ENCODE assay signal across 8 cellular contexts in genomic region chr7:43810195-43810941, GRCh38. TPM values are rescaled to one million over a fixed set of nuclear protein-coding genes. Genes with fewer than 3 reads are reported as not detected.
A peak's percentile ranks its signal among the peaks of the same experiment; 100 is the strongest.
DNase-seq lines count a peak whose midpoint lies in the region; ATAC-seq and TF ChIP-seq lines count a peak whose summit lies in the region.
"Not testable (repeated sequence)": the region's sequence is repeated elsewhere in the genome, so short reads cannot be mapped to it uniquely, and the experiment has no call there.

No MANE protein-coding gene starts in this region.

- not testable (repeated sequence) for H2AK5ac ChIP-seq in mesenchymal stem cell (ENCODE audit: low read length, severe bottlenecking)

- not testable (repeated sequence) for H3K14ac ChIP-seq in mesenchymal stem cell (ENCODE audit: low read length in 2 of 2)

- not testable (repeated sequence) for H4K91ac ChIP-seq in mesenchymal stem cell (ENCODE audit: low read length)

- not testable (repeated sequence) for H2BK120ac ChIP-seq in mesenchymal stem cell (ENCODE audit: low read depth, low read length)

- DNase-seq in CD1c-positive myeloid dendritic cell (ENCODE audit: extremely low spot score) (peak; percentile 7), GM23338 (ENCODE audit: low spot score) (peak; percentile 83), NCI-H526 (lab: John Stamatoyannopoulos, UW) (peak; percentile 31 to 74), T-helper 9 cell (peak; percentile 10), mesenchymal stem cell (peak; percentile 31)
- DNase-seq in activated T-cell treated with anti-CD3 and anti-CD28 coated beads, Interleukin-2, amount 50 U/mL, for 48 hours: peak; percentile 68 to 70
- not testable (repeated sequence) for DNase-seq in epithelial cell of esophagus (ENCODE audit: low read depth)
- DNase-seq in stimulated activated CD4-positive, alpha-beta T cell treated with anti-CD3 and anti-CD28 coated beads, TNF-alpha, amount 100 ng/mL, for 48 hours (ENCODE audit: low read depth in 3 of 3): peak in 2 of 3 donors; percentile 15

- not testable (repeated sequence) for H3K27me3 Mint-ChIP-seq in GM23338 (ENCODE audit: insufficient read depth, low read depth, poor library complexity)

- TF ChIP-seq CTCF in GM23338 (conservative IDR thresholded peaks at IDR 0.05; ENCODE audit: low read depth in 2 of 2) (peak; percentile 68), epithelial cell of esophagus (IDR thresholded peaks at IDR 0.05; ENCODE audit: insufficient read depth, low read depth, low read length, missing control alignments) (peak; percentile 16)

- H3K36me3 ChIP-seq in GM23338 (ENCODE audit: insufficient read depth): not testable (repeated sequence)
- peaks cover 24 to 44% of the 10 kb centered on the region in 2 experiments for H3K36me3 ChIP-seq in mesenchymal stem cell (ENCODE audit: control insufficient read depth in 1 of 2, insufficient read depth in 2 of 2, low read depth in 1 of 2, low read length in 2 of 2)

- not testable (repeated sequence) for H3K4ac ChIP-seq in mesenchymal stem cell (ENCODE audit: low read depth in 1 of 2, low read length in 2 of 2)

- not testable (repeated sequence) for H4K20me1 ChIP-seq in GM23338 (replicated peaks; ENCODE audit: insufficient read depth)

- not testable (repeated sequence) for H3K4me3 Mint-ChIP-seq in GM23338

- H2BK15ac ChIP-seq in mesenchymal stem cell (ENCODE audit: low read depth, poor library complexity, severe bottlenecking): not testable (repeated sequence)

- not testable (repeated sequence) for H3K9ac ChIP-seq in mesenchymal stem cell (ENCODE audit: low read length)

- peak; percentile 78 for ATAC-seq in GM23338

- not testable (repeated sequence) for H2AFZ ChIP-seq in GM23338; mesenchymal stem cell (ENCODE audit: low read depth, low read length)

- H3K23ac ChIP-seq in mesenchymal stem cell (ENCODE audit: low read length in 2 of 2): not testable (repeated sequence)

- not testable (repeated sequence) for H3K79me1 ChIP-seq in mesenchymal stem cell (replicated peaks; ENCODE audit: low read length, poor library complexity, severe bottlenecking)

- H2BK5ac ChIP-seq in mesenchymal stem cell (ENCODE audit: low read depth, low read length, poor library complexity, severe bottlenecking): not testable (repeated sequence)

- H3K4me3 ChIP-seq in GM23338; epithelial cell of esophagus (ENCODE audit: low read length); mesenchymal stem cell (ENCODE audit: insufficient read depth in 1 of 2, low read depth in 1 of 2, low read length in 2 of 2): not testable (repeated sequence)

- not testable (repeated sequence) for H3K9me2 ChIP-seq in GM23338 (ENCODE audit: insufficient read depth)

- H3K27ac Mint-ChIP-seq in GM23338: not testable (repeated sequence)

- H3K9me3 ChIP-seq in mesenchymal stem cell (ENCODE audit: control insufficient read depth, low read length): not testable (repeated sequence)

- peaks cover 42% of the 10 kb centered on the region for H3K36me3 Mint-ChIP-seq in GM23338 (ENCODE audit: low read depth)

- H3K27ac ChIP-seq in GM23338 (ENCODE audit: low read depth); mesenchymal stem cell (ENCODE audit: low read length, poor library complexity, severe bottlenecking): not testable (repeated sequence)

- peaks cover 36% of the 10 kb centered on the region for H3K9me3 Mint-ChIP-seq in GM23338

- H3K4me2 ChIP-seq in GM23338; mesenchymal stem cell (ENCODE audit: low read length, poor library complexity, severe bottlenecking): not testable (repeated sequence)

- H2BK12ac ChIP-seq in mesenchymal stem cell (ENCODE audit: low read length in 2 of 2): not testable (repeated sequence)

- 90% methylated on average over 15 of the region's 16 CpGs for WGBS in mesenchymal stem cell

- not testable (repeated sequence) for H4K8ac ChIP-seq in mesenchymal stem cell (ENCODE audit: low read length)

- H3K18ac ChIP-seq in mesenchymal stem cell (ENCODE audit: low read depth in 1 of 2, low read length in 2 of 2): not testable (repeated sequence)

- H3F3A ChIP-seq in GM23338 (replicated peaks; ENCODE audit: low read depth): not testable (repeated sequence)

- not testable (repeated sequence) for H3K27me3 ChIP-seq in GM23338 (ENCODE audit: insufficient read depth); mesenchymal stem cell (ENCODE audit: control insufficient read depth in 1 of 2, insufficient read depth in 1 of 2, low read length in 2 of 2)

- not testable (repeated sequence) for H3K79me2 ChIP-seq in GM23338 (replicated peaks; ENCODE audit: insufficient read depth)

- not testable (repeated sequence) for H3K4me1 ChIP-seq in GM23338 (ENCODE audit: insufficient read depth); mesenchymal stem cell (ENCODE audit: control insufficient read depth, insufficient read depth, low read depth, low read length)

- H3K4me1 Mint-ChIP-seq in GM23338: not testable (repeated sequence)

RNA-seq across cellular contexts. Expression of gene BLVRA, which starts 51.9 kb away (rescaled TPM):
- 17.0 and 20.4 TPM in 2 replicates for total RNA-seq in GM23338 (2014; rRNA removed; shearing (Covaris generic))
- polyA plus RNA-seq in GM23338 (2016; fragmentation: Nextera tagmentation; extraction: Ambion mirVana): 37.7 and 46.5 TPM in 2 replicates
- polyA plus RNA-seq in mesenchymal stem cell (2013, experiment 1 of 2): 66.7 TPM
- polyA plus RNA-seq in mesenchymal stem cell (2013, experiment 2 of 2): 67.2 TPM

RNA-seq across cellular contexts. Expression of gene MRPS24, which starts 58.9 kb away (rescaled TPM):
- total RNA-seq in GM23338 (2014; rRNA removed; shearing (Covaris generic)): 82.9 and 91.2 TPM in 2 replicates
- polyA plus RNA-seq in GM23338 (2016; fragmentation: Nextera tagmentation; extraction: Ambion mirVana): 143 and 152 TPM in 2 replicates
- polyA plus RNA-seq in mesenchymal stem cell (2013, experiment 1 of 2): 167 TPM
- polyA plus RNA-seq in mesenchymal stem cell (2013, experiment 2 of 2): 166 TPM
